In the genomic region with DNA sequence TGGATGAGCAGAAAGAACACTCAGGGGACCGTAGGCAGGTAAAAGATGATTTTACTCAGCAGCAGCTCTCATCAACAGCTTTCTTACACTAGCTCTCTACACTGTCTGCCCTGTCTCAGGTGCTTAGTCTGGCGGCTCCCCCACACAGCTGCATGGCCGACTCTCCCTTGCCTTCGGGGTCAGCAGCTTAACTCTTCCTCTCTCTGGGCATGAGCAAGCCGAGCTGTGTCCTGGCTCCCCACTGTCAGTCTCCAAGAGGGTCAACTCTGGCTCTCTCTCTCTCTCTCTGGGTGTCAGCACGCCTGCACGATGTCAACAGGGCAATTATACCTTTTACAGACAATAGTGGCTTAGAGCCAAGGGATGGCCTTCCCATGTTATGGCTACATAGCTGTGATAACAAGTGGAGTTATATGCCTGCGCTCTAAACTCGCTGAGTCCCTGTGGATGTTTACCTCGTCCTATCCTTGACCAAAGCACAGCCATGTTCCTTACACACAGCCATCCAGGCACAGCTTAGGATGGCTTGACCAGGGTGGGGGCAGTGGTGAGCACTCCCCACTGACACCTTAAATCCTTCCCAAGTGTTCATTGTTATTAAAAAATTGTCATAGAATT, we compare ENCODE assay signal across 1 cellular context.
TF ChIP-seq lines count a peak whose summit lies in the region.

No MANE protein-coding gene starts in this region.

TF ChIP-seq in IMR-90, 13 proteins besides CTCF, POLR2A, EP300 and RAD21 (continued from another document):
- no peak for TF ChIP-seq ELK1 (IDR thresholded peaks at IDR 0.05; ENCODE audit: borderline replicate concordance, low read depth, low read length)
